Comparison of ENCODE assay signal across 1 cellular context in the genomic region with DNA sequence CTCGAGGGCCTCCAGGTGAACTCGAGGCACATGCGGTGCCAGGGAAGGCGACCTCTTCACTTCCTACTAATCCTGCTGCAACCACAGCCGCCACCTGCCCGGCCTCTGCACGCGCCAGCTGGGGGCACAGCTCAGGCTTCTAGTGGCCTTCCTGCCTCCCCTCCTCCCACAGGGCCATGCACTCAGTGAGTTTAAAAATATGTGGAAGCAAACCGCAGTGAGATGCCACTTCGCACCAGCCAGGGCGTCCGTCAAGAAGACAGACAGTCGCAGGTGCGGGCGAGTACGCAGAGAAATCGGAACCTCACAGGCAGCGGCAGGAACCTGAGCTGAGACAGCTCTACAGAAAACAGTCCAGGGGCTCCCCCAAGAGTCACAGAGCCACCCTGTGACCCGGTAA.
TF ChIP-seq lines count a peak whose summit lies in the region.

No MANE protein-coding gene starts in this region.

TF ChIP-seq in GM12878, 131 proteins besides CTCF, POLR2A, EP300 and RAD21:
- TF ChIP-seq GABPA (IDR thresholded peaks at IDR 0.05; ENCODE audit: low read depth) (no peak), TCF3 (IDR thresholded peaks at IDR 0.05; ENCODE audit: borderline replicate concordance, insufficient read depth, low read depth, low read length) (0 out of 2 replicates have a peak, but pooled peaks have one; percentile 32), RUNX3 (IDR thresholded peaks at IDR 0.05; ENCODE audit: low read length) (peak; percentile 40; the same call in 1 of the 2 replicates), EED (IDR thresholded peaks at IDR 0.05; ENCODE audit: low read depth) (no peak), BHLHE40 (IDR thresholded peaks at IDR 0.05; ENCODE audit: borderline replicate concordance in 1 of 2, low read depth in 2 of 2, low read length in 1 of 2) (peak in 1 of 2 experiments; percentile 43; a peak in 1 of 4 replicates)
- TF ChIP-seq, protein P1, sequence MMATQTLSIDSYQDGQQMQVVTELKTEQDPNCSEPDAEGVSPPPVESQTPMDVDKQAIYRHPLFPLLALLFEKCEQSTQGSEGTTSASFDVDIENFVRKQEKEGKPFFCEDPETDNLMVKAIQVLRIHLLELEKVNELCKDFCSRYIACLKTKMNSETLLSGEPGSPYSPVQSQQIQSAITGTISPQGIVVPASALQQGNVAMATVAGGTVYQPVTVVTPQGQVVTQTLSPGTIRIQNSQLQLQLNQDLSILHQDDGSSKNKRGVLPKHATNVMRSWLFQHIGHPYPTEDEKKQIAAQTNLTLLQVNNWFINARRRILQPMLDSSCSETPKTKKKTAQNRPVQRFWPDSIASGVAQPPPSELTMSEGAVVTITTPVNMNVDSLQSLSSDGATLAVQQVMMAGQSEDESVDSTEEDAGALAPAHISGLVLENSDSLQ (IDR thresholded peaks at IDR 0.05) = peak; percentile 81
- TF ChIP-seq, protein P2, sequence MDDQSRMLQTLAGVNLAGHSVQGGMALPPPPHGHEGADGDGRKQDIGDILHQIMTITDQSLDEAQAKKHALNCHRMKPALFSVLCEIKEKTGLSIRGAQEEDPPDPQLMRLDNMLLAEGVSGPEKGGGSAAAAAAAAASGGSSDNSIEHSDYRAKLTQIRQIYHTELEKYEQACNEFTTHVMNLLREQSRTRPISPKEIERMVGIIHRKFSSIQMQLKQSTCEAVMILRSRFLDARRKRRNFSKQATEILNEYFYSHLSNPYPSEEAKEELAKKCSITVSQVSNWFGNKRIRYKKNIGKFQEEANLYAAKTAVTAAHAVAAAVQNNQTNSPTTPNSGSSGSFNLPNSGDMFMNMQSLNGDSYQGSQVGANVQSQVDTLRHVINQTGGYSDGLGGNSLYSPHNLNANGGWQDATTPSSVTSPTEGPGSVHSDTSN (IDR thresholded peaks at IDR 0.05; ENCODE audit: insufficient replicate concordance, low read depth, low read length) = peak; percentile 63
